ENCODE assay signal across 16 cellular contexts in the genomic region with DNA sequence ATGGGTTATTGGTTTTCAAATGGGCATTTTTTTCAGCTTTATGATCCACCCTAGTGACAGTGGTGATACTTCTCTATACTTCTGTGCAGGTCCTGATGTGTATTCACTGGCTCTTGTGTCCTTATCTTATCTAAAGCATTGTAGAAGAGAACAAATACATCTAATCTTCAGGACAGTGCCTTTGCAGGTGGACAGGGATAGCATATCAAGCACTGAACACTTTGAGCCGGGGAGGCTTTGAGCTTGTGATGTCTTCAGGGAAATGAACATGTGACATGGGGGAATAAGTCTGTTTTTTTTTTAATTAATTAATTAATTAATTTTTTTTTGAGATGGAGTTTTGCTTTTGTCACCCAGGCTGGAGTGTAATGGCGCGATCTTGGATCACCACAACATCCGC.
DNase-seq lines count a peak whose midpoint lies in the region; ATAC-seq and TF ChIP-seq lines count a peak whose summit lies in the region.
"Had no signal": no experiment of that assay in that cellular context is flagged by ENCODE, and none has a peak within 500 bp of the region (broad histone marks: within the 10 kb centered on the region; RNA-seq: fewer than 3 reads in every experiment).

No MANE protein-coding gene starts in this region.

- DNase-seq in hepatocyte (ENCODE audit: low spot score) (peak; percentile 44), mucosa of descending colon (no peak), transverse colon (no peak), SK-N-SH (no peak), MG63 (no peak)
- DNase-seq: Calu3; CD4-positive, CD25-positive, alpha-beta regulatory T cell; CD8-positive, alpha-beta memory T cell; DMS53; DMS79 treated with DMSO at 0.1 percent for 48 hours; GF-D8; H7; HCEC 1CT had no signal

- no peak overlapping the region for H3K9ac ChIP-seq in SK-N-SH
- H3K9ac ChIP-seq: BLaER1 had no signal

- no peak for TF ChIP-seq CTCF in hepatocyte (IDR thresholded peaks at IDR 0.05; ENCODE audit: poor library complexity)
- no peak for TF ChIP-seq CTCF in mucosa of descending colon (IDR thresholded peaks at IDR 0.05)
- TF ChIP-seq CTCF in transverse colon (IDR thresholded peaks at IDR 0.05), result no peak
- TF ChIP-seq CTCF in SK-N-SH (IDR thresholded peaks at IDR 0.05), result no peak

- H3K9me2 ChIP-seq in hepatocyte (replicated peaks; ENCODE audit: insufficient read depth), result no peaks in the 10 kb centered on the region
- no peaks in the 10 kb centered on the region for H3K9me2 ChIP-seq in SK-N-SH

- no peaks in the 10 kb centered on the region for H4K20me1 ChIP-seq in hepatocyte (ENCODE audit: insufficient read depth, poor library complexity, severe bottlenecking)
- H4K20me1 ChIP-seq in SK-N-SH (ENCODE audit: insufficient read depth), result no peaks in the 10 kb centered on the region
- H4K20me1 ChIP-seq: BLaER1 had no signal

- H3K4me1 ChIP-seq in hepatocyte (ENCODE audit: insufficient read depth) (peaks cover 8% of the 10 kb centered on the region), mucosa of descending colon (ENCODE audit: low read depth) (peaks cover 25% of the 10 kb centered on the region), transverse colon (peaks cover under 1 to 55% (median 28%) of the 10 kb centered on the region in 4 donors), SK-N-SH (ENCODE audit: control insufficient read depth in 1 of 2, insufficient read depth in 2 of 2, low read depth in 1 of 2, low read length in 1 of 2) (no peaks in the 10 kb centered on the region)
- H3K4me1 ChIP-seq: BLaER1 had no signal

- TF ChIP-seq POLR2A in transverse colon (IDR thresholded peaks at IDR 0.05), result no peak

- POLR2A ChIA-PET in SK-N-SH (lab: Yijun Ruan, JAX), result no interaction called here

- H3K36me3 ChIP-seq in hepatocyte (replicated peaks; ENCODE audit: insufficient read depth, low read depth) (no peaks in the 10 kb centered on the region), mucosa of descending colon (ENCODE audit: low read depth) (no peaks in the 10 kb centered on the region), transverse colon (no peaks in the 10 kb centered on the region), SK-N-SH (replicated peaks in 1 of 2; ENCODE audit: control insufficient read depth in 1 of 2, insufficient read depth in 2 of 2, low read length in 1 of 2) (no peaks in the 10 kb centered on the region), MG63 (no peaks in the 10 kb centered on the region)
- H3K36me3 ChIP-seq: BLaER1 had no signal

- H3K27ac ChIP-seq in hepatocyte, result no peak overlapping the region
- H3K27ac ChIP-seq in transverse colon, result peak overlapping the region; percentile 33 to 74 (median 67)
- H3K27ac ChIP-seq in SK-N-SH (ENCODE audit: low read depth in 2 of 2, low read length in 1 of 2), result no peak overlapping the region
- H3K27ac ChIP-seq: BLaER1, C4-2B had no signal

- TF ChIP-seq EP300 in transverse colon (IDR thresholded peaks at IDR 0.05; ENCODE audit: low read depth), result no peak
- TF ChIP-seq EP300 in SK-N-SH (IDR thresholded peaks at IDR 0.05; ENCODE audit: borderline replicate concordance in 1 of 2, low read depth in 1 of 2, low read length in 1 of 2), result no peak

- in situ Hi-C loops in transverse colon (cut with MboI; ENCODE audit: low pct_ligation_motif_present in 1 of 4, low pct_unique_long_range_greater_than_20kb in 1 of 4, low sequenced_read_pairs in 3 of 4), result no loop called here

- CTCF ChIA-PET in SK-N-SH (lab: Yijun Ruan, JAX), result no interaction called here

- no peak for TF ChIP-seq RAD21 in SK-N-SH (IDR thresholded peaks at IDR 0.05; ENCODE audit: low read length)

- H3K27me3 ChIP-seq in hepatocyte (no peaks in the 10 kb centered on the region), transverse colon (no peaks in the 10 kb centered on the region), SK-N-SH (ENCODE audit: insufficient read depth) (peaks cover 35% of the 10 kb centered on the region; the same call in 1 of the 2 replicates), MG63 (no peaks in the 10 kb centered on the region; the same call in 1 of the 2 replicates)
- H3K27me3 ChIP-seq: BLaER1 had no signal

- WGBS in hepatocyte (ENCODE audit: low lambda C conversion rate, missing lambda C conversion rate), result 74% methylated on average over 4 of the region's 4 CpGs
- WGBS in transverse colon (ENCODE audit: low coverage in 1 of 2), 2 donors, result 40 to 87% methylated on average over 2 to 4 of the region's 4 CpGs
- WGBS in SK-N-SH (ENCODE audit: low lambda C conversion rate), result 47% methylated on average over 4 of the region's 4 CpGs

- H3K79me2 ChIP-seq in hepatocyte (no peaks in the 10 kb centered on the region), SK-N-SH (ENCODE audit: insufficient read depth) (no peaks in the 10 kb centered on the region)

- H3K9me3 ChIP-seq in hepatocyte (ENCODE audit: low read depth) (no peaks in the 10 kb centered on the region), mucosa of descending colon (no peaks in the 10 kb centered on the region), transverse colon (no peaks in the 10 kb centered on the region), SK-N-SH (no peaks in the 10 kb centered on the region), MG63 (no peaks in the 10 kb centered on the region)
- H3K9me3 ChIP-seq: BLaER1 had no signal

- H3K4me3 ChIP-seq in hepatocyte, result no peak overlapping the region
- no peak overlapping the region for H3K4me3 ChIP-seq in mucosa of descending colon
- no peak overlapping the region for H3K4me3 ChIP-seq in transverse colon
- no peak overlapping the region for H3K4me3 ChIP-seq in SK-N-SH (ENCODE audit: low read depth in 2 of 2, low read length in 1 of 2)
- H3K4me3 ChIP-seq in MG63, result no peak overlapping the region
- H3K4me3 ChIP-seq: BLaER1 had no signal

- intact Hi-C loops in mucosa of descending colon (cut with DNase I, micrococcal nuclease) (no loop called here), transverse colon (cut with DNase I; ENCODE audit: low total_unique reads) (no loop called here)

- ATAC-seq in mucosa of descending colon (peak; percentile 11), GM21786 (IDR thresholded peaks at IDR 0.05; ENCODE audit: unreplicated experiment) (no peak)

- H3F3A ChIP-seq in SK-N-SH (replicated peaks; ENCODE audit: insufficient read depth), result no peaks in the 10 kb centered on the region

- H3K4me2 ChIP-seq in hepatocyte (no peak overlapping the region), SK-N-SH (no peak overlapping the region)
- H3K4me2 ChIP-seq: BLaER1 had no signal

- H2AFZ ChIP-seq in hepatocyte, result no peak overlapping the region
- H2AFZ ChIP-seq in SK-N-SH (ENCODE audit: low read depth), result no peak overlapping the region

TF ChIP-seq in SK-N-SH, 30 proteins besides CTCF, POLR2A, EP300 and RAD21:
- TF ChIP-seq JUND (IDR thresholded peaks at IDR 0.05), result no peak
- no peak for TF ChIP-seq SMC3 (IDR thresholded peaks at IDR 0.05; ENCODE audit: low read depth, low read length)
- TF ChIP-seq, protein P1, sequence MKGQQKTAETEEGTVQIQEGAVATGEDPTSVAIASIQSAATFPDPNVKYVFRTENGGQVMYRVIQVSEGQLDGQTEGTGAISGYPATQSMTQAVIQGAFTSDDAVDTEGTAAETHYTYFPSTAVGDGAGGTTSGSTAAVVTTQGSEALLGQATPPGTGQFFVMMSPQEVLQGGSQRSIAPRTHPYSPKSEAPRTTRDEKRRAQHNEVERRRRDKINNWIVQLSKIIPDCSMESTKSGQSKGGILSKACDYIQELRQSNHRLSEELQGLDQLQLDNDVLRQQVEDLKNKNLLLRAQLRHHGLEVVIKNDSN (IDR thresholded peaks at IDR 0.05; ENCODE audit: borderline replicate concordance, low read depth), result no peak
- no peak for TF ChIP-seq POLR2AphosphoS5 (IDR thresholded peaks at IDR 0.05; ENCODE audit: low read depth, low read length)
- no peak for TF ChIP-seq TCF12 (IDR thresholded peaks at IDR 0.05)
- TF ChIP-seq, protein P2, sequence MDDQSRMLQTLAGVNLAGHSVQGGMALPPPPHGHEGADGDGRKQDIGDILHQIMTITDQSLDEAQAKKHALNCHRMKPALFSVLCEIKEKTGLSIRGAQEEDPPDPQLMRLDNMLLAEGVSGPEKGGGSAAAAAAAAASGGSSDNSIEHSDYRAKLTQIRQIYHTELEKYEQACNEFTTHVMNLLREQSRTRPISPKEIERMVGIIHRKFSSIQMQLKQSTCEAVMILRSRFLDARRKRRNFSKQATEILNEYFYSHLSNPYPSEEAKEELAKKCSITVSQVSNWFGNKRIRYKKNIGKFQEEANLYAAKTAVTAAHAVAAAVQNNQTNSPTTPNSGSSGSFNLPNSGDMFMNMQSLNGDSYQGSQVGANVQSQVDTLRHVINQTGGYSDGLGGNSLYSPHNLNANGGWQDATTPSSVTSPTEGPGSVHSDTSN (IDR thresholded peaks at IDR 0.05), result no peak
- TF ChIP-seq FOXM1 (IDR thresholded peaks at IDR 0.05; ENCODE audit: low read depth), result no peak
- TF ChIP-seq ELF1 (IDR thresholded peaks at IDR 0.05), result no peak
- no peak for TF ChIP-seq RFX5 (IDR thresholded peaks at IDR 0.05; ENCODE audit: low read length)

Comparison
In these comparisons a context has a peak if more than half of its experiments do, and no peak if none do; other contexts are left out.
1. H3K27ac ChIP-seq: peak in transverse colon (4 of 4); none in hepatocyte (single experiment) and SK-N-SH (0 of 2).